In genomic region chr12:48352157-48352775, GRCh38 we compare ENCODE assay signal across 1 cellular context.
TF ChIP-seq lines count a peak whose summit lies in the region.

No MANE protein-coding gene starts in this region.

TF ChIP-seq in K562, 482 proteins besides CTCF, POLR2A, EP300 and RAD21 (continued from another document and continues in another):
- TF ChIP-seq CEBPZ (IDR thresholded peaks at IDR 0.05; ENCODE audit: borderline replicate concordance, low read depth, low read length) (no peak), JUND (IDR thresholded peaks at IDR 0.05; ENCODE audit: borderline replicate concordance, low read depth, low read length) (no peak), JUND (tag; IDR thresholded peaks at IDR 0.05; ENCODE audit: borderline replicate concordance, low read depth, low read length) (no peak; the same call in 2 of the 3 replicates), CBFA2T2 (conservative IDR thresholded peaks at IDR 0.05) (peak; percentile 68), ESRRA (IDR thresholded peaks at IDR 0.05; ENCODE audit: borderline replicate concordance, low read depth) (peak; percentile 51; the same call in 1 of the 2 replicates), NFE2L1 (tag; IDR thresholded peaks at IDR 0.05; ENCODE audit: borderline replicate concordance, low read depth) (no peak), ZNF347 (CRISPR knock-in tag; IDR thresholded peaks at IDR 0.05; ENCODE audit: low read depth) (no peak), CEBPG (CRISPR knock-in tag; IDR thresholded peaks at IDR 0.05) (no peak), CEBPG (tag; conservative IDR thresholded peaks at IDR 0.05 in 1 of 2, IDR thresholded peaks at IDR 0.05 in 1 of 2) (no peak), TBL1XR1 (IDR thresholded peaks at IDR 0.05; ENCODE audit: low read length in 2 of 2) (no peak), ZFPM2 (CRISPR knock-in tag; IDR thresholded peaks at IDR 0.05) (no peak), FOXM1 (IDR thresholded peaks at IDR 0.05; ENCODE audit: low read depth) (peak; percentile 31; the same call in 1 of the 2 replicates), FOXM1 (CRISPR knock-in tag; IDR thresholded peaks at IDR 0.05; ENCODE audit: low read depth) (no peak), PTTG1 (tag; IDR thresholded peaks at IDR 0.05; ENCODE audit: low read depth) (no peak), VEZF1 (CRISPR knock-in tag; IDR thresholded peaks at IDR 0.05) (no peak), RREB1 (CRISPR knock-in tag; IDR thresholded peaks at IDR 0.05) (no peak), U2AF2 (optimal IDR thresholded peaks at IDR 0.05; ENCODE audit: low read depth, low read length) (no peak), ELF1 (tag; IDR thresholded peaks at IDR 0.05) (no peak), UBTF (IDR thresholded peaks at IDR 0.05; ENCODE audit: borderline replicate concordance in 1 of 2, low read depth in 2 of 2, low read length in 2 of 2) (0 out of 4 replicates have a peak, but pooled peaks of 1 of the 2 experiments have one; percentile 32), NR2C2 (CRISPR knock-in tag; IDR thresholded peaks at IDR 0.05) (no peak), NR2C2 (tag; IDR thresholded peaks at IDR 0.05) (0 out of 2 replicates have a peak, but pooled peaks have one; percentile 5), E4F1 (CRISPR knock-in tag; IDR thresholded peaks at IDR 0.05; ENCODE audit: borderline replicate concordance) (no peak), SLC30A9 (CRISPR knock-in tag; IDR thresholded peaks at IDR 0.05) (no peak), USF1 (CRISPR knock-in tag; IDR thresholded peaks at IDR 0.05) (peak; percentile 85), TSHZ1 (CRISPR knock-in tag; IDR thresholded peaks at IDR 0.05) (no peak), RERE (CRISPR knock-in tag; IDR thresholded peaks at IDR 0.05; ENCODE audit: borderline replicate concordance) (no peak), L3MBTL2 (IDR thresholded peaks at IDR 0.05) (peak; percentile 85)
